1 cellular context compared by ENCODE assay signal in the genomic region with DNA sequence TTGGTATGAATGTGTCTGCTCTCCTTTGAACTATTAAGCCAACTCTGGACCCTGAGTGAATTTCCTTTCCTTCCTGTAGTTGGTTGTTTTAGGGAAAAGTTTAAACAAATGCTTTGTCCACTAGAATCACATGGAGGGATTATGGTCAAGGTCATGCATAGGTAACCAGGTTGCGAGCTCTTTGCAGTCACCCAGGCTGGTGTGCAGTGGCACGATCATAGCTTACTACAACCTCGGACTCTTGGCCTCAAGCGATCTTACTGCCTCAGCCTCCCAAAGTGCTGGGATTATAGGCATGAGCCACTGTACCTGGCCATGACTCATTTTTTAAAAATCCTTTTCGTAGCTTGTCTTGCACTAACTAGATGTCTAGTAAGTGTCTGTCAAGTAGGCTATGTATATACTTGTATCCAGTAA.
TF ChIP-seq lines count a peak whose summit lies in the region.

No MANE protein-coding gene starts in this region.

TF ChIP-seq in HepG2, 621 proteins besides CTCF, POLR2A, EP300 and RAD21 (continued from another document and continues in another):
- TF ChIP-seq FOXA3 (CRISPR knock-in tag; IDR thresholded peaks at IDR 0.05) = peak; percentile 89
- TF ChIP-seq ZNF720 (CRISPR knock-in tag; IDR thresholded peaks at IDR 0.05) = no peak
- TF ChIP-seq, protein P1, sequence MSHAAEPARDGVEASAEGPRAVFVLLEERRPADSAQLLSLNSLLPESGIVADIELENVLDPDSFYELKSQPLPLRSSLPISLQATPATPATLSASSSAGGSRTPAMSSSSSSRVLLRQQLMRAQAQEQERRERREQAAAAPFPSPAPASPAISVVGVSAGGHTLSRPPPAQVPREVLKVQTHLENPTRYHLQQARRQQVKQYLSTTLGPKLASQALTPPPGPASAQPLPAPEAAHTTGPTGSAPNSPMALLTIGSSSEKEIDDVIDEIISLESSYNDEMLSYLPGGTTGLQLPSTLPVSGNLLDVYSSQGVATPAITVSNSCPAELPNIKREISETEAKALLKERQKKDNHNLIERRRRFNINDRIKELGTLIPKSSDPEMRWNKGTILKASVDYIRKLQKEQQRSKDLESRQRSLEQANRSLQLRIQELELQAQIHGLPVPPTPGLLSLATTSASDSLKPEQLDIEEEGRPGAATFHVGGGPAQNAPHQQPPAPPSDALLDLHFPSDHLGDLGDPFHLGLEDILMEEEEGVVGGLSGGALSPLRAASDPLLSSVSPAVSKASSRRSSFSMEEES (CRISPR knock-in tag; IDR thresholded peaks at IDR 0.05) = peak; percentile 96
- no peak for TF ChIP-seq RFX1 (IDR thresholded peaks at IDR 0.05)
- no peak for TF ChIP-seq TP53 (CRISPR knock-in tag; conservative IDR thresholded peaks at IDR 0.05)
- no peak for TF ChIP-seq ZNF562 (CRISPR knock-in tag; IDR thresholded peaks at IDR 0.05; ENCODE audit: borderline replicate concordance)
- 0 out of 2 replicates have a peak, but pooled peaks have one; percentile 25 for TF ChIP-seq ETV6 (CRISPR knock-in tag; conservative IDR thresholded peaks at IDR 0.05)
- TF ChIP-seq ISX (CRISPR knock-in tag; conservative IDR thresholded peaks at IDR 0.05) = no peak
- no peak for TF ChIP-seq ZFP41 (CRISPR knock-in tag; IDR thresholded peaks at IDR 0.05; ENCODE audit: borderline replicate concordance)
- TF ChIP-seq, protein P2, sequence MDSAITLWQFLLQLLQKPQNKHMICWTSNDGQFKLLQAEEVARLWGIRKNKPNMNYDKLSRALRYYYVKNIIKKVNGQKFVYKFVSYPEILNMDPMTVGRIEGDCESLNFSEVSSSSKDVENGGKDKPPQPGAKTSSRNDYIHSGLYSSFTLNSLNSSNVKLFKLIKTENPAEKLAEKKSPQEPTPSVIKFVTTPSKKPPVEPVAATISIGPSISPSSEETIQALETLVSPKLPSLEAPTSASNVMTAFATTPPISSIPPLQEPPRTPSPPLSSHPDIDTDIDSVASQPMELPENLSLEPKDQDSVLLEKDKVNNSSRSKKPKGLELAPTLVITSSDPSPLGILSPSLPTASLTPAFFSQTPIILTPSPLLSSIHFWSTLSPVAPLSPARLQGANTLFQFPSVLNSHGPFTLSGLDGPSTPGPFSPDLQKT (CRISPR knock-in tag; IDR thresholded peaks at IDR 0.05; ENCODE audit: borderline replicate concordance) = no peak
- no peak for TF ChIP-seq E2F2 (CRISPR knock-in tag; IDR thresholded peaks at IDR 0.05; ENCODE audit: borderline replicate concordance)
- no peak; the same call in 1 of the 2 replicates for TF ChIP-seq SAFB2 (CRISPR knock-in tag; IDR thresholded peaks at IDR 0.05; ENCODE audit: borderline replicate concordance, low read depth)
- TF ChIP-seq ZNF513 (CRISPR knock-in tag; conservative IDR thresholded peaks at IDR 0.05) = no peak
- 0 out of 2 replicates have a peak, but pooled peaks have one; percentile 36 for TF ChIP-seq BORCS8-MEF2B (CRISPR knock-in tag; IDR thresholded peaks at IDR 0.05)
- TF ChIP-seq NR2F6 (IDR thresholded peaks at IDR 0.05) = peak; percentile 78
- TF ChIP-seq NR2F6 (CRISPR knock-in tag; IDR thresholded peaks at IDR 0.05) = peak; percentile 85
- TF ChIP-seq, protein P3, sequence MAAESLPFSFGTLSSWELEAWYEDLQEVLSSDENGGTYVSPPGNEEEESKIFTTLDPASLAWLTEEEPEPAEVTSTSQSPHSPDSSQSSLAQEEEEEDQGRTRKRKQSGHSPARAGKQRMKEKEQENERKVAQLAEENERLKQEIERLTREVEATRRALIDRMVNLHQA (CRISPR knock-in tag; IDR thresholded peaks at IDR 0.05) = 0 out of 2 replicates have a peak, but pooled peaks have one; percentile 67
- TF ChIP-seq PAF1 (CRISPR knock-in tag; IDR thresholded peaks at IDR 0.05) = no peak
- TF ChIP-seq ZKSCAN1 (IDR thresholded peaks at IDR 0.05; ENCODE audit: low read length) = no peak
- TF ChIP-seq ZNF781 (CRISPR knock-in tag; IDR thresholded peaks at IDR 0.05; ENCODE audit: borderline replicate concordance, not compliant biosample characterization) = no peak
- peak; percentile 91 for TF ChIP-seq ESRRA (CRISPR knock-in tag; IDR thresholded peaks at IDR 0.05; ENCODE audit: low read depth)
- TF ChIP-seq CENPT (CRISPR knock-in tag; IDR thresholded peaks at IDR 0.05; ENCODE audit: low read depth) = no peak
- TF ChIP-seq SUZ12 (IDR thresholded peaks at IDR 0.05; ENCODE audit: low read depth, low read length) = no peak
- TF ChIP-seq SRF (IDR thresholded peaks at IDR 0.05; ENCODE audit: low read depth, low read length) = no peak
- TF ChIP-seq ZNF260 (CRISPR knock-in tag; IDR thresholded peaks at IDR 0.05; ENCODE audit: borderline replicate concordance, low read depth) = no peak
- no peak for TF ChIP-seq ELF4 (CRISPR knock-in tag; IDR thresholded peaks at IDR 0.05; ENCODE audit: borderline replicate concordance)
- no peak for TF ChIP-seq PHF8 (CRISPR knock-in tag; IDR thresholded peaks at IDR 0.05)
- TF ChIP-seq RFX5 (IDR thresholded peaks at IDR 0.05; ENCODE audit: low read depth, low read length) = no peak
- TF ChIP-seq ATAD3A (CRISPR knock-in tag; IDR thresholded peaks at IDR 0.05) = no peak
- TF ChIP-seq JUND (CRISPR knock-in tag; IDR thresholded peaks at IDR 0.05) = peak; percentile 89
- TF ChIP-seq, protein P4, sequence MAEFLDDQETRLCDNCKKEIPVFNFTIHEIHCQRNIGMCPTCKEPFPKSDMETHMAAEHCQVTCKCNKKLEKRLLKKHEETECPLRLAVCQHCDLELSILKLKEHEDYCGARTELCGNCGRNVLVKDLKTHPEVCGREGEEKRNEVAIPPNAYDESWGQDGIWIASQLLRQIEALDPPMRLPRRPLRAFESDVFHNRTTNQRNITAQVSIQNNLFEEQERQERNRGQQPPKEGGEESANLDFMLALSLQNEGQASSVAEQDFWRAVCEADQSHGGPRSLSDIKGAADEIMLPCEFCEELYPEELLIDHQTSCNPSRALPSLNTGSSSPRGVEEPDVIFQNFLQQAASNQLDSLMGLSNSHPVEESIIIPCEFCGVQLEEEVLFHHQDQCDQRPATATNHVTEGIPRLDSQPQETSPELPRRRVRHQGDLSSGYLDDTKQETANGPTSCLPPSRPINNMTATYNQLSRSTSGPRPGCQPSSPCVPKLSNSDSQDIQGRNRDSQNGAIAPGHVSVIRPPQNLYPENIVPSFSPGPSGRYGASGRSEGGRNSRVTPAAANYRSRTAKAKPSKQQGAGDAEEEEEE (CRISPR knock-in tag; IDR thresholded peaks at IDR 0.05; ENCODE audit: borderline replicate concordance) = no peak; the same call in 1 of the 2 replicates
- TF ChIP-seq, protein P5, sequence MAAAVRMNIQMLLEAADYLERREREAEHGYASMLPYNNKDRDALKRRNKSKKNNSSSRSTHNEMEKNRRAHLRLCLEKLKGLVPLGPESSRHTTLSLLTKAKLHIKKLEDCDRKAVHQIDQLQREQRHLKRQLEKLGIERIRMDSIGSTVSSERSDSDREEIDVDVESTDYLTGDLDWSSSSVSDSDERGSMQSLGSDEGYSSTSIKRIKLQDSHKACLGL (CRISPR knock-in tag; IDR thresholded peaks at IDR 0.05) = no peak
- no peak for TF ChIP-seq DMTF1 (CRISPR knock-in tag; IDR thresholded peaks at IDR 0.05)
- TF ChIP-seq MAFK (conservative IDR thresholded peaks at IDR 0.05 in 1 of 2, IDR thresholded peaks at IDR 0.05 in 1 of 2; ENCODE audit: low read length in 2 of 2) = no peak
- TF ChIP-seq PBX3 (CRISPR knock-in tag; IDR thresholded peaks at IDR 0.05; ENCODE audit: borderline replicate concordance) = no peak
- peak; percentile 80; the same call in 1 of the 2 replicates for TF ChIP-seq EHMT2 (IDR thresholded peaks at IDR 0.05; ENCODE audit: borderline replicate concordance, low read depth, low read length)
- TF ChIP-seq, protein P6, sequence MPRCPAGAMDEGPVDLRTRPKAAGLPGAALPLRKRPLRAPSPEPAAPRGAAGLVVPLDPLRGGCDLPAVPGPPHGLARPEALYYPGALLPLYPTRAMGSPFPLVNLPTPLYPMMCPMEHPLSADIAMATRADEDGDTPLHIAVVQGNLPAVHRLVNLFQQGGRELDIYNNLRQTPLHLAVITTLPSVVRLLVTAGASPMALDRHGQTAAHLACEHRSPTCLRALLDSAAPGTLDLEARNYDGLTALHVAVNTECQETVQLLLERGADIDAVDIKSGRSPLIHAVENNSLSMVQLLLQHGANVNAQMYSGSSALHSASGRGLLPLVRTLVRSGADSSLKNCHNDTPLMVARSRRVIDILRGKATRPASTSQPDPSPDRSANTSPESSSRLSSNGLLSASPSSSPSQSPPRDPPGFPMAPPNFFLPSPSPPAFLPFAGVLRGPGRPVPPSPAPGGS (CRISPR knock-in tag; IDR thresholded peaks at IDR 0.05) = peak; percentile 40; the same call in 1 of the 2 replicates
- TF ChIP-seq ZMYM4 (CRISPR knock-in tag; IDR thresholded peaks at IDR 0.05) = peak; percentile 97
- TF ChIP-seq, protein P7, sequence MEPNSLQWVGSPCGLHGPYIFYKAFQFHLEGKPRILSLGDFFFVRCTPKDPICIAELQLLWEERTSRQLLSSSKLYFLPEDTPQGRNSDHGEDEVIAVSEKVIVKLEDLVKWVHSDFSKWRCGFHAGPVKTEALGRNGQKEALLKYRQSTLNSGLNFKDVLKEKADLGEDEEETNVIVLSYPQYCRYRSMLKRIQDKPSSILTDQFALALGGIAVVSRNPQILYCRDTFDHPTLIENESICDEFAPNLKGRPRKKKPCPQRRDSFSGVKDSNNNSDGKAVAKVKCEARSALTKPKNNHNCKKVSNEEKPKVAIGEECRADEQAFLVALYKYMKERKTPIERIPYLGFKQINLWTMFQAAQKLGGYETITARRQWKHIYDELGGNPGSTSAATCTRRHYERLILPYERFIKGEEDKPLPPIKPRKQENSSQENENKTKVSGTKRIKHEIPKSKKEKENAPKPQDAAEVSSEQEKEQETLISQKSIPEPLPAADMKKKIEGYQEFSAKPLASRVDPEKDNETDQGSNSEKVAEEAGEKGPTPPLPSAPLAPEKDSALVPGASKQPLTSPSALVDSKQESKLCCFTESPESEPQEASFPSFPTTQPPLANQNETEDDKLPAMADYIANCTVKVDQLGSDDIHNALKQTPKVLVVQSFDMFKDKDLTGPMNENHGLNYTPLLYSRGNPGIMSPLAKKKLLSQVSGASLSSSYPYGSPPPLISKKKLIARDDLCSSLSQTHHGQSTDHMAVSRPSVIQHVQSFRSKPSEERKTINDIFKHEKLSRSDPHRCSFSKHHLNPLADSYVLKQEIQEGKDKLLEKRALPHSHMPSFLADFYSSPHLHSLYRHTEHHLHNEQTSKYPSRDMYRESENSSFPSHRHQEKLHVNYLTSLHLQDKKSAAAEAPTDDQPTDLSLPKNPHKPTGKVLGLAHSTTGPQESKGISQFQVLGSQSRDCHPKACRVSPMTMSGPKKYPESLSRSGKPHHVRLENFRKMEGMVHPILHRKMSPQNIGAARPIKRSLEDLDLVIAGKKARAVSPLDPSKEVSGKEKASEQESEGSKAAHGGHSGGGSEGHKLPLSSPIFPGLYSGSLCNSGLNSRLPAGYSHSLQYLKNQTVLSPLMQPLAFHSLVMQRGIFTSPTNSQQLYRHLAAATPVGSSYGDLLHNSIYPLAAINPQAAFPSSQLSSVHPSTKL (CRISPR knock-in tag; IDR thresholded peaks at IDR 0.05) = peak; percentile 98
- TF ChIP-seq MBD4 (IDR thresholded peaks at IDR 0.05; ENCODE audit: borderline replicate concordance, low read length) = no peak; the same call in 1 of the 2 replicates
- TF ChIP-seq KLF9 (CRISPR knock-in tag; IDR thresholded peaks at IDR 0.05; ENCODE audit: low read depth) = no peak
- no peak for TF ChIP-seq ZFX (CRISPR knock-in tag; IDR thresholded peaks at IDR 0.05; ENCODE audit: low read depth)
- TF ChIP-seq ZNF616 (CRISPR knock-in tag; IDR thresholded peaks at IDR 0.05; ENCODE audit: low read depth) = no peak
- TF ChIP-seq FOSL1 (CRISPR knock-in tag; IDR thresholded peaks at IDR 0.05; ENCODE audit: borderline replicate concordance) = peak; percentile 41; the same call in 1 of the 2 replicates
- TF ChIP-seq NRL (CRISPR knock-in tag; IDR thresholded peaks at IDR 0.05; ENCODE audit: borderline replicate concordance) = no peak
- peak; percentile 54; the same call in 1 of the 2 replicates for TF ChIP-seq ZNF350 (CRISPR knock-in tag; IDR thresholded peaks at IDR 0.05; ENCODE audit: borderline replicate concordance, low read depth)
- TF ChIP-seq KDM4B (CRISPR knock-in tag; IDR thresholded peaks at IDR 0.05) = peak; percentile 45; the same call in 1 of the 2 replicates
